Comparison of ENCODE assay signal across 27 cellular contexts in genomic region chr2:23294238-23294637, GRCh38.
DNase-seq lines count a peak whose midpoint lies in the region; FAIRE-seq and TF ChIP-seq lines count a peak whose summit lies in the region.
"Had no signal": no experiment of that assay in that cellular context is flagged by ENCODE, and none has a peak within 500 bp of the region (broad histone marks: within the 10 kb centered on the region; RNA-seq: fewer than 3 reads in every experiment).

No MANE protein-coding gene starts in this region.

- H3K36me3 Mint-ChIP-seq in brain = no peaks in the 10 kb centered on the region
- no peaks in the 10 kb centered on the region for H3K36me3 Mint-ChIP-seq in activated naive CD4-positive, alpha-beta T cell treated with anti-CD3 and anti-CD28 coated beads for 36 hours (ENCODE audit: low read depth)

- H3K27ac Mint-ChIP-seq in brain = peak overlapping the region in 3 of 5 experiments; percentile 82 to 90 (median 87)
- no peak overlapping the region for H3K27ac Mint-ChIP-seq in activated naive CD4-positive, alpha-beta T cell treated with anti-CD3 and anti-CD28 coated beads for 36 hours
- H3K27ac Mint-ChIP-seq: activated CD4-positive, alpha-beta T cell treated with anti-CD3 and anti-CD28 coated beads, Interleukin-2, amount 10 ng/mL, durations not matched to agents 7 days and 5 days; activated naive CD8-positive, alpha-beta T cell treated with anti-CD3 and anti-CD28 coated beads, Interleukin-2, amount 50 U/mL, for 24 hours had no signal

- intact Hi-C loops in prostate gland (cut with DNase I) = no loop called here
- intact Hi-C loops in activated naive CD4-positive, alpha-beta T cell treated with anti-CD3 and anti-CD28 coated beads for 36 hours (cut with micrococcal nuclease) = no loop called here

- peaks cover 26% of the 10 kb centered on the region for H3K4me1 Mint-ChIP-seq in brain
- H3K4me1 Mint-ChIP-seq in activated naive CD4-positive, alpha-beta T cell treated with anti-CD3 and anti-CD28 coated beads for 36 hours (ENCODE audit: low read depth) = no peaks in the 10 kb centered on the region
- H3K4me1 Mint-ChIP-seq: activated CD4-positive, alpha-beta T cell treated with anti-CD3 and anti-CD28 coated beads, Interleukin-2, amount 10 ng/mL, durations not matched to agents 7 days and 5 days; activated naive CD8-positive, alpha-beta T cell treated with anti-CD3 and anti-CD28 coated beads, Interleukin-2, amount 50 U/mL, for 24 hours had no signal

- H3K4me3 ChIP-seq in prostate gland = no peak overlapping the region
- H3K4me3 ChIP-seq: esophagus squamous epithelium, gastrocnemius medialis, lower lobe of right lung, SJSA1, skin epidermis, thyroid gland had no signal

- TF ChIP-seq CTCF in GM12874 (IDR thresholded peaks at IDR 0.05; ENCODE audit: insufficient read depth, low read depth, low read length) (peak; percentile 7; the same call in 1 of the 2 replicates), brain (conservative IDR thresholded peaks at IDR 0.05) (no peak), prostate gland (IDR thresholded peaks at IDR 0.05) (no peak)

- no peak overlapping the region for H3K4me3 Mint-ChIP-seq in brain
- H3K4me3 Mint-ChIP-seq in activated naive CD4-positive, alpha-beta T cell treated with anti-CD3 and anti-CD28 coated beads for 36 hours = no peak overlapping the region
- H3K4me3 Mint-ChIP-seq: activated CD4-positive, alpha-beta T cell treated with anti-CD3 and anti-CD28 coated beads, Interleukin-2, amount 10 ng/mL, durations not matched to agents 7 days and 5 days; activated naive CD8-positive, alpha-beta T cell treated with anti-CD3 and anti-CD28 coated beads, Interleukin-2, amount 50 U/mL, for 24 hours had no signal

- H3K27me3 ChIP-seq in prostate gland (replicated peaks; ENCODE audit: insufficient read depth) = no peaks in the 10 kb centered on the region
- H3K27me3 ChIP-seq: gastrocnemius medialis, SJSA1, thyroid gland had no signal

- H3K9me3 ChIP-seq in prostate gland = no peaks in the 10 kb centered on the region
- H3K9me3 ChIP-seq: esophagus squamous epithelium, gastrocnemius medialis, lower lobe of right lung, SJSA1, thyroid gland had no signal

- no peaks in the 10 kb centered on the region for H3K4me1 ChIP-seq in prostate gland (replicated peaks)
- H3K4me1 ChIP-seq: SJSA1 had no signal

- TF ChIP-seq POLR2A in prostate gland (IDR thresholded peaks at IDR 0.05) = no peak
- TF ChIP-seq POLR2A in H54 (IDR thresholded peaks at IDR 0.05; ENCODE audit: low read depth, low read length) = no peak
- TF ChIP-seq POLR2A in GM12891 (IDR thresholded peaks at IDR 0.05; ENCODE audit: low read depth, low read length) = no peak

- FAIRE-seq in H54 (lab: Jason Lieb, UNC) = no peak
- no peak for FAIRE-seq in GM12891 (lab: Jason Lieb, UNC)
- FAIRE-seq: keratinocyte had no signal

- DNase-seq in HuH-7 (ENCODE audit: low spot score) (peak; percentile 8), prostate gland (ENCODE audit: low spot score) (no peak), H54 (ENCODE audit: insufficient read length, low spot score) (no peak), GM12891 (ENCODE audit: insufficient read length, low spot score) (no peak)
- DNase-seq in activated naive CD4-positive, alpha-beta T cell treated with anti-CD3 and anti-CD28 coated beads for 36 hours = no peak
- DNase-seq: activated CD4-positive, alpha-beta T cell treated with anti-CD3 and anti-CD28 coated beads, Interleukin-2, amount 10 ng/mL, durations not matched to agents 7 days and 5 days; activated effector memory CD4-positive, alpha-beta T cell treated with Interleukin-2 at 50 U/mL for 16 hours; activated naive CD8-positive, alpha-beta T cell treated with anti-CD3 and anti-CD28 coated beads, Interleukin-2, amount 50 U/mL, for 24 hours; effector memory CD4-positive, alpha-beta T cell; esophagus squamous epithelium; gastrocnemius medialis; GOT3; hypothalamus; KG1; lower lobe of right lung; NCI-H1092; NCI-H2029; NCI-H226; stimulated activated CD4-positive, alpha-beta T cell treated with anti-CD3 and anti-CD28 coated beads, Interleukin-2, amount 100 ng/mL, for 24 hours; stimulated activated naive CD4-positive, alpha-beta T cell treated with Interleukin-2 at 50 U/mL for 16 hours; T-helper 1 cell; thyroid gland had no signal

- no peaks in the 10 kb centered on the region for H3K36me3 ChIP-seq in prostate gland
- H3K36me3 ChIP-seq: esophagus squamous epithelium, gastrocnemius medialis, lower lobe of right lung, SJSA1, thyroid gland had no signal

- peak overlapping the region; percentile 5 to 32 for H3K27ac ChIP-seq in prostate gland
- H3K27ac ChIP-seq: esophagus squamous epithelium, gastrocnemius medialis, lower lobe of right lung, SJSA1, skin epidermis, thyroid gland had no signal

- peaks cover 4% of the 10 kb centered on the region for H3K27me3 Mint-ChIP-seq in brain
- peaks cover 13% of the 10 kb centered on the region for H3K27me3 Mint-ChIP-seq in activated naive CD4-positive, alpha-beta T cell treated with anti-CD3 and anti-CD28 coated beads for 36 hours (ENCODE audit: low read depth)

- H3K9me3 Mint-ChIP-seq in brain = no peaks in the 10 kb centered on the region
- no peaks in the 10 kb centered on the region for H3K9me3 Mint-ChIP-seq in activated naive CD4-positive, alpha-beta T cell treated with anti-CD3 and anti-CD28 coated beads for 36 hours
- H3K9me3 Mint-ChIP-seq: activated CD4-positive, alpha-beta T cell treated with anti-CD3 and anti-CD28 coated beads, Interleukin-2, amount 10 ng/mL, durations not matched to agents 7 days and 5 days; activated naive CD8-positive, alpha-beta T cell treated with anti-CD3 and anti-CD28 coated beads, Interleukin-2, amount 50 U/mL, for 24 hours had no signal

- WGBS in prostate gland = 61% methylated on average over 4 of the region's 4 CpGs

- CTCF ChIA-PET in activated naive CD4-positive, alpha-beta T cell treated with anti-CD3 and anti-CD28 coated beads for 36 hours (lab: Charles Lee) = no interaction called here

TF ChIP-seq in GM12891, 5 proteins besides CTCF, POLR2A, EP300 and RAD21:
- no peak for TF ChIP-seq PAX5 (IDR thresholded peaks at IDR 0.05; ENCODE audit: insufficient read depth, low read length, severe bottlenecking)
- no peak for TF ChIP-seq POLR2AphosphoS5 (IDR thresholded peaks at IDR 0.05; ENCODE audit: low read depth, low read length)
- TF ChIP-seq TAF1 (IDR thresholded peaks at IDR 0.05; ENCODE audit: low read depth, low read length) = no peak
TF ChIP-seq in GM12891: peak in this region for 0.
